18 cellular contexts compared by ENCODE assay signal in genomic region chr4:99878604-99879003, GRCh38. TPM values are rescaled to one million over a fixed set of nuclear protein-coding genes. Genes with fewer than 3 reads are reported as not detected.
A peak's percentile ranks its signal among the peaks of the same experiment; 100 is the strongest.
DNase-seq lines count a peak whose midpoint lies in the region; ATAC-seq and TF ChIP-seq lines count a peak whose summit lies in the region.
"Had no signal": no experiment of that assay in that cellular context is flagged by ENCODE, and none has a peak within 500 bp of the region (broad histone marks: within the 10 kb centered on the region; RNA-seq: fewer than 3 reads in every experiment).

No MANE protein-coding gene starts in this region.

- no peaks in the 10 kb centered on the region for H3K9me3 Mint-ChIP-seq in activated T-cell treated with anti-CD3 and anti-CD28 coated beads, Interleukin-2, amount 50 U/mL, for 72 hours
- no peaks in the 10 kb centered on the region for H3K9me3 Mint-ChIP-seq in activated T-cell treated with anti-CD3 and anti-CD28 coated beads, Interleukin-2, amount 50 U/mL, for 4 hours
- H3K9me3 Mint-ChIP-seq: CD4-positive, CD25-positive, alpha-beta regulatory T cell had no signal

- H3K27me3 ChIP-seq in thyroid gland, result no peaks in the 10 kb centered on the region
- H3K27me3 ChIP-seq: BLaER1 had no signal

- TF ChIP-seq POLR2A in thyroid gland (IDR thresholded peaks at IDR 0.05), result no peak

- no peak overlapping the region for H3K4me3 ChIP-seq in thyroid gland (replicated peaks in 1 of 3)
- H3K4me3 ChIP-seq: BLaER1, SK-N-MC had no signal

- ATAC-seq in activated T-cell treated with anti-CD3 and anti-CD28 coated beads, Interleukin-2, amount 50 U/mL, for 72 hours (replicated peaks in 1 of 2), result no peak
- ATAC-seq in activated T-cell treated with anti-CD3 and anti-CD28 coated beads, Interleukin-2, amount 50 U/mL, for 4 hours, result no peak
- ATAC-seq in HG03354 (IDR thresholded peaks at IDR 0.05; ENCODE audit: poor library complexity, severe bottlenecking, unreplicated experiment) (peak; percentile 74), HG02885 (IDR thresholded peaks at IDR 0.05; ENCODE audit: poor library complexity, unreplicated experiment) (no peak), GM19397 (IDR thresholded peaks at IDR 0.05; ENCODE audit: unreplicated experiment) (no peak)

- H3K27ac ChIP-seq in thyroid gland, result no peak overlapping the region
- H3K27ac ChIP-seq: BLaER1, SK-N-MC had no signal

- H3K4me1 ChIP-seq in thyroid gland, result no peaks in the 10 kb centered on the region
- H3K4me1 ChIP-seq: BLaER1 had no signal

- peak overlapping the region; percentile 50 for H3K27ac Mint-ChIP-seq in activated T-cell treated with anti-CD3 and anti-CD28 coated beads, Interleukin-2, amount 50 U/mL, for 72 hours

- DNase-seq in activated T-cell treated with anti-CD3 and anti-CD28 coated beads, Interleukin-2, amount 50 U/mL, for 72 hours, result no peak
- DNase-seq in activated T-cell treated with anti-CD3 and anti-CD28 coated beads, Interleukin-2, amount 50 U/mL, for 4 hours, result no peak
- DNase-seq in kidney tubule cell (ENCODE audit: low spot score) (peak; percentile 28), thyroid gland (no peak)
- DNase-seq in activated naive CD4-positive, alpha-beta T cell treated with anti-CD3 and anti-CD28 coated beads, Interleukin-2, amount 50 U/mL, for 16 hours, result no peak
- DNase-seq: 8988T; CD4-positive, CD25-positive, alpha-beta regulatory T cell; KBM-7; NCI-H2029; NCI-H446; NCI-H524 treated with DMSO at 0.1 percent for 48 hours; NCI-H774; SIG-M5 had no signal

- H3K9me3 ChIP-seq in thyroid gland, result no peaks in the 10 kb centered on the region
- H3K9me3 ChIP-seq: BLaER1 had no signal

- peaks cover 3 to 12% of the 10 kb centered on the region in 2 donors for H3K36me3 Mint-ChIP-seq in activated T-cell treated with anti-CD3 and anti-CD28 coated beads, Interleukin-2, amount 50 U/mL, for 72 hours (ENCODE audit: insufficient read depth in 2 of 2)
- peaks cover 19% of the 10 kb centered on the region for H3K36me3 Mint-ChIP-seq in activated T-cell treated with anti-CD3 and anti-CD28 coated beads, Interleukin-2, amount 50 U/mL, for 4 hours (ENCODE audit: insufficient read depth)

- TF ChIP-seq CTCF in thyroid gland (IDR thresholded peaks at IDR 0.05), result no peak

- no peaks in the 10 kb centered on the region for H3K27me3 Mint-ChIP-seq in activated T-cell treated with anti-CD3 and anti-CD28 coated beads, Interleukin-2, amount 50 U/mL, for 72 hours (ENCODE audit: low read depth)
- no peaks in the 10 kb centered on the region for H3K27me3 Mint-ChIP-seq in activated T-cell treated with anti-CD3 and anti-CD28 coated beads, Interleukin-2, amount 50 U/mL, for 4 hours (ENCODE audit: low read depth)
- H3K27me3 Mint-ChIP-seq: CD4-positive, CD25-positive, alpha-beta regulatory T cell had no signal

- intact Hi-C loops in thyroid gland (cut with DNase I), result no loop called here

- no peaks in the 10 kb centered on the region for H3K4me1 Mint-ChIP-seq in activated T-cell treated with anti-CD3 and anti-CD28 coated beads, Interleukin-2, amount 50 U/mL, for 72 hours (ENCODE audit: low read depth)
- no peaks in the 10 kb centered on the region for H3K4me1 Mint-ChIP-seq in activated T-cell treated with anti-CD3 and anti-CD28 coated beads, Interleukin-2, amount 50 U/mL, for 4 hours (ENCODE audit: low read depth)

- H3K36me3 ChIP-seq in thyroid gland, result peaks cover 36 to 42% of the 10 kb centered on the region in 2 donors

- no peak overlapping the region for H3K4me3 Mint-ChIP-seq in activated T-cell treated with anti-CD3 and anti-CD28 coated beads, Interleukin-2, amount 50 U/mL, for 72 hours
- no peak overlapping the region for H3K4me3 Mint-ChIP-seq in activated T-cell treated with anti-CD3 and anti-CD28 coated beads, Interleukin-2, amount 50 U/mL, for 4 hours
- H3K4me3 Mint-ChIP-seq: CD4-positive, CD25-positive, alpha-beta regulatory T cell had no signal

RNA-seq across cellular contexts. Expression of gene LAMTOR3, which starts 15.6 kb away (rescaled TPM):
- total RNA-seq in activated T-cell treated with anti-CD3 and anti-CD28 coated beads, Interleukin-2, amount 50 U/mL, for 72 hours, result 10 to 100 TPM; 20.7 to 23.3 TPM
- 10 to 100 TPM; 37.0 to 39.7 (median 37.7) TPM for total RNA-seq in activated T-cell treated with anti-CD3 and anti-CD28 coated beads, Interleukin-2, amount 50 U/mL, for 4 hours
- 100 to 1,000 TPM in 1 of 4 donors, 10 to 100 TPM in 3; 67.5 to 103 (median 86.1) TPM for total RNA-seq in thyroid gland
